Comparison of ENCODE assay signal across 8 cellular contexts in genomic region chr5:80960531-80961375, GRCh38. TPM values are rescaled to one million over a fixed set of nuclear protein-coding genes. Genes with fewer than 3 reads are reported as not detected.
DNase-seq lines count a peak whose midpoint lies in the region; ATAC-seq and TF ChIP-seq lines count a peak whose summit lies in the region.

No MANE protein-coding gene starts in this region.

- CTCF ChIA-PET in CD4-positive, alpha-beta T cell (lab: Charles Lee): interaction anchor here (0.7 to 1.9 kb wide), 6 partner anchors 15 to 163 kb away, joined by 3 to 15 read pairs (median 4); no protein-coding TSS in a partner anchor

- peak; percentile 27 to 62 (median 40) for DNase-seq in CD4-positive, alpha-beta T cell
- DNase-seq in NT2/D1 (ENCODE audit: low read depth, low spot score) (no peak), left ventricle myocardium inferior (peak; percentile 28), posterior cingulate gyrus (peak in 8 of 10 donors; percentile 13 to 90 (median 67)), vagina (ENCODE audit: extremely low spot score in 2 of 2) (no peak), ureter (ENCODE audit: low spot score) (no peak)
- peak; percentile 61 for DNase-seq in activated naive CD4-positive, alpha-beta T cell treated with anti-CD3 and anti-CD28 coated beads, Interleukin-2, amount 50 U/mL, for 16 hours

- peaks cover 77% of the 10 kb centered on the region for H3K4me1 Mint-ChIP-seq in CD4-positive, alpha-beta T cell (ENCODE audit: low read depth)

- no peaks in the 10 kb centered on the region for H3K27me3 Mint-ChIP-seq in CD4-positive, alpha-beta T cell

- H3K4me3 ChIP-seq in NT2/D1 (ENCODE audit: insufficient read length, low read depth): peak overlapping the region; percentile 71
- H3K4me3 ChIP-seq in left ventricle myocardium inferior: peak overlapping the region; percentile 73
- H3K4me3 ChIP-seq in vagina: peak overlapping the region; percentile 59 to 62

- H3K9me3 Mint-ChIP-seq in CD4-positive, alpha-beta T cell: no peaks in the 10 kb centered on the region

- TF ChIP-seq CTCF in CD4-positive, alpha-beta T cell (IDR thresholded peaks at IDR 0.05): no peak
- TF ChIP-seq CTCF in left ventricle myocardium inferior (IDR thresholded peaks at IDR 0.05; ENCODE audit: borderline replicate concordance) (peak; percentile 40), vagina (IDR thresholded peaks at IDR 0.05) (no peak)

- no peaks in the 10 kb centered on the region for H3K9me3 ChIP-seq in CD4-positive, alpha-beta T cell (ENCODE audit: control insufficient read depth, low read length)
- H3K9me3 ChIP-seq in NT2/D1 (ENCODE audit: insufficient read depth, low read length): peaks cover 7% of the 10 kb centered on the region; the same call in 1 of the 2 replicates
- no peaks in the 10 kb centered on the region for H3K9me3 ChIP-seq in left ventricle myocardium inferior (replicated peaks)
- H3K9me3 ChIP-seq in vagina: no peaks in the 10 kb centered on the region

- H3K4me3 Mint-ChIP-seq in CD4-positive, alpha-beta T cell: peak overlapping the region; percentile 93

- POLR2A ChIA-PET in CD4-positive, alpha-beta T cell (lab: Charles Lee): interaction anchor here (0.6 to 6.0 kb wide), 7 partner anchors 28 to 305 kb away, joined by 3 to 82 read pairs (median 3); partner anchors contain the start of gene DHFR

- H3K27me3 ChIP-seq in CD4-positive, alpha-beta T cell (ENCODE audit: control insufficient read depth, insufficient read depth, low read length): no peaks in the 10 kb centered on the region
- peaks cover 18% of the 10 kb centered on the region for H3K27me3 ChIP-seq in NT2/D1 (ENCODE audit: insufficient read depth, insufficient read length)
- peaks cover 86% of the 10 kb centered on the region for H3K27me3 ChIP-seq in left ventricle myocardium inferior (ENCODE audit: low read depth)
- H3K27me3 ChIP-seq in vagina: no peaks in the 10 kb centered on the region

- H3K36me3 Mint-ChIP-seq in CD4-positive, alpha-beta T cell (ENCODE audit: low read depth): peaks cover 10% of the 10 kb centered on the region

- H3K36me3 ChIP-seq in NT2/D1 (ENCODE audit: insufficient read depth, insufficient read length, low read length): no peaks in the 10 kb centered on the region
- H3K36me3 ChIP-seq in left ventricle myocardium inferior: no peaks in the 10 kb centered on the region
- no peaks in the 10 kb centered on the region for H3K36me3 ChIP-seq in vagina

- intact Hi-C loops in CD4-positive, alpha-beta T cell (cut with DNase I, micrococcal nuclease): loop anchor here (2.0 to 5.0 kb wide), 4 partner anchors 46 to 147 kb away; no protein-coding TSS in a partner anchor
- intact Hi-C loops in left ventricle myocardium inferior (cut with micrococcal nuclease) (no loop called here), posterior cingulate gyrus (cut with DNase I) (loop anchor here (10.0 kb wide), 3 partner anchors 124 to 234 kb away; no protein-coding TSS in a partner anchor), vagina (cut with DNase I) (no loop called here)

- TF ChIP-seq POLR2A in vagina (IDR thresholded peaks at IDR 0.05): no peak

- H3K27ac Mint-ChIP-seq in CD4-positive, alpha-beta T cell: peak overlapping the region; percentile 88

- H3K4me1 ChIP-seq in NT2/D1 (ENCODE audit: insufficient read depth, insufficient read length) (peaks cover 7% of the 10 kb centered on the region), left ventricle myocardium inferior (peaks cover 15% of the 10 kb centered on the region), vagina (peaks cover 7% of the 10 kb centered on the region)

- peak overlapping the region; percentile 43 for H3K27ac ChIP-seq in CD4-positive, alpha-beta T cell (ENCODE audit: low read depth, low read length)
- H3K27ac ChIP-seq in left ventricle myocardium inferior (replicated peaks) (peak overlapping the region; percentile 86), vagina (peak overlapping the region; percentile 73)

- H3K9ac ChIP-seq in NT2/D1 (ENCODE audit: insufficient read length, low read depth): peak overlapping the region; percentile 80

- ATAC-seq in CD4-positive, alpha-beta T cell (ENCODE audit: poor library complexity): peak; percentile 25
- no peak for ATAC-seq in HG02852 (IDR thresholded peaks at IDR 0.05; ENCODE audit: unreplicated experiment)

RNA-seq across cellular contexts. Expression of gene RASGRF2, which starts 0.6 kb away (rescaled TPM):
- total RNA-seq in CD4-positive, alpha-beta T cell: 10 to 100 TPM; 21.9 to 24.9 TPM
- total RNA-seq in left ventricle myocardium inferior: 4.8 TPM
- 8.8 TPM for total RNA-seq in vagina
- total RNA-seq in ureter: 11.7 TPM

Comparison
In these comparisons a context has a peak if more than half of its experiments do, and no peak if none do; other contexts are left out.
1. DNase-seq: peak in CD4-positive, alpha-beta T cell (10 of 10), activated naive CD4-positive, alpha-beta T cell treated with anti-CD3 and anti-CD28 coated beads, Interleukin-2, amount 50 U/mL, for 16 hours (single experiment), left ventricle myocardium inferior (single experiment) and posterior cingulate gyrus (8 of 10); none in NT2/D1 (single experiment), vagina (0 of 2) and ureter (single experiment).
2. intact Hi-C loops: an anchor here in CD4-positive, alpha-beta T cell (2.0 to 5.0 kb wide) and posterior cingulate gyrus (10.0 kb wide); none called in left ventricle myocardium inferior and vagina.
3. Peak in every context shown above with its lines, with median percentiles within 50 percentile points of each other: H3K27ac ChIP-seq and H3K4me3 ChIP-seq.